ENCODE assay signal across 17 cellular contexts in genomic region chr10:48653944-48654698, GRCh38. TPM values are rescaled to one million over a fixed set of nuclear protein-coding genes. Genes with fewer than 3 reads are reported as not detected.
DNase-seq lines count a peak whose midpoint lies in the region; ATAC-seq and TF ChIP-seq lines count a peak whose summit lies in the region.
"Had no signal": no experiment of that assay in that cellular context is flagged by ENCODE, and none has a peak within 500 bp of the region (broad histone marks: within the 10 kb centered on the region; RNA-seq: fewer than 3 reads in every experiment).

No MANE protein-coding gene starts in this region.

- H3K9ac ChIP-seq in SK-N-SH (no peak overlapping the region), Karpas-422 (ENCODE audit: low read length) (no peak overlapping the region)

- no peak overlapping the region for H2AFZ ChIP-seq in SK-N-SH (ENCODE audit: low read depth)
- H2AFZ ChIP-seq in PC-9: no peak overlapping the region
- H2AFZ ChIP-seq in Karpas-422 (ENCODE audit: low read length): no peak overlapping the region

- CTCF ChIA-PET in SK-N-SH (lab: Yijun Ruan, JAX) (interaction anchor here (1.1 to 14.1 kb wide), 5 partner anchors 57 to 869 kb away, joined by 3 to 662 read pairs (median 94); no protein-coding TSS in a partner anchor), PC-9 (lab: Charles Lee) (no interaction called here)

- peak overlapping the region in 1 of 2 experiments; percentile 35; a peak in 3 of 4 replicates for H3K4me3 ChIP-seq in SK-N-SH (ENCODE audit: low read depth in 2 of 2, low read length in 1 of 2)
- peak overlapping the region; percentile 72 for H3K4me3 ChIP-seq in epithelial cell of proximal tubule (ENCODE audit: low read depth, low read length)
- H3K4me3 ChIP-seq in PC-9: no peak overlapping the region
- no peak overlapping the region for H3K4me3 ChIP-seq in Karpas-422 (ENCODE audit: low read length)

- H3K9me2 ChIP-seq in SK-N-SH (no peaks in the 10 kb centered on the region), PC-9 (ENCODE audit: insufficient read depth) (no peaks in the 10 kb centered on the region), Karpas-422 (replicated peaks; ENCODE audit: insufficient read depth, low read length) (no peaks in the 10 kb centered on the region)

- no TSS peak for BruUV-seq in PC-9 (replicated peaks; lab: Mats Ljungman, UMichigan)

- peaks cover 5 to 20% of the 10 kb centered on the region in 2 experiments; a peak in 2 of 4 replicates for H3K4me1 ChIP-seq in SK-N-SH (ENCODE audit: control insufficient read depth in 1 of 2, insufficient read depth in 2 of 2, low read depth in 1 of 2, low read length in 1 of 2)
- peaks cover 12% of the 10 kb centered on the region; the same call in 1 of the 2 replicates for H3K4me1 ChIP-seq in PC-9 (replicated peaks; ENCODE audit: insufficient read depth)
- peaks cover 29% of the 10 kb centered on the region for H3K4me1 ChIP-seq in Karpas-422 (ENCODE audit: low read length)

- no peaks in the 10 kb centered on the region for H3K36me3 Mint-ChIP-seq in stimulated activated memory B cell treated with anti-CD40 and anti-IgM and Interleukin-4, amounts not matched to agents 10 μg/mL and 1 μg/mL and 100 μg/mL, for 72 hours

- H3K9me3 Mint-ChIP-seq in stimulated activated memory B cell treated with anti-CD40 and anti-IgM and Interleukin-4, amounts not matched to agents 10 μg/mL and 1 μg/mL and 100 μg/mL, for 72 hours: no peaks in the 10 kb centered on the region

- H3K4me2 ChIP-seq in SK-N-SH (peak overlapping the region; percentile 99), PC-9 (no peak overlapping the region), Karpas-422 (ENCODE audit: low read depth, low read length, poor library complexity, severe bottlenecking) (no peak overlapping the region)

- no peak for ATAC-seq in SK-N-SH treated with all-trans-retinoic acid at 6 μM for 48 hours
- ATAC-seq in stimulated activated memory B cell treated with anti-CD40 and anti-IgM and Interleukin-4, amounts not matched to agents 10 μg/mL and 1 μg/mL and 100 μg/mL, for 72 hours: no peak
- ATAC-seq: HCT116, Panc1 had no signal

- TF ChIP-seq EP300 in SK-N-SH (IDR thresholded peaks at IDR 0.05; ENCODE audit: borderline replicate concordance in 1 of 2, low read depth in 1 of 2, low read length in 1 of 2): no peak

- no peak for TF ChIP-seq RAD21 in SK-N-SH (IDR thresholded peaks at IDR 0.05; ENCODE audit: low read length)

- TF ChIP-seq CTCF in SK-N-SH (IDR thresholded peaks at IDR 0.05): no peak
- TF ChIP-seq CTCF in epithelial cell of proximal tubule (conservative IDR thresholded peaks at IDR 0.05; ENCODE audit: low read depth, low read length): no peak
- TF ChIP-seq CTCF in PC-9 (conservative IDR thresholded peaks at IDR 0.05): no peak

- H3K4me3 Mint-ChIP-seq in stimulated activated memory B cell treated with anti-CD40 and anti-IgM and Interleukin-4, amounts not matched to agents 10 μg/mL and 1 μg/mL and 100 μg/mL, for 72 hours: no peak overlapping the region

- H3K27ac Mint-ChIP-seq in stimulated activated memory B cell treated with anti-CD40 and anti-IgM and Interleukin-4, amounts not matched to agents 10 μg/mL and 1 μg/mL and 100 μg/mL, for 72 hours: peak overlapping the region; percentile 78

- H3K27me3 Mint-ChIP-seq in stimulated activated memory B cell treated with anti-CD40 and anti-IgM and Interleukin-4, amounts not matched to agents 10 μg/mL and 1 μg/mL and 100 μg/mL, for 72 hours: peaks cover 14% of the 10 kb centered on the region

- H3K4me1 Mint-ChIP-seq in stimulated activated memory B cell treated with anti-CD40 and anti-IgM and Interleukin-4, amounts not matched to agents 10 μg/mL and 1 μg/mL and 100 μg/mL, for 72 hours: peaks cover 57% of the 10 kb centered on the region

- peak overlapping the region in 1 of 2 experiments; percentile 74; a peak in 1 of 4 replicates for H3K27ac ChIP-seq in SK-N-SH (ENCODE audit: low read depth in 2 of 2, low read length in 1 of 2)
- no peak overlapping the region for H3K27ac ChIP-seq in PC-9
- no peak overlapping the region for H3K27ac ChIP-seq in Karpas-422 (ENCODE audit: low read length)
- H3K27ac ChIP-seq: C4-2B had no signal

- peaks cover 0 to 7% of the 10 kb centered on the region in 2 experiments for H3K36me3 ChIP-seq in SK-N-SH (replicated peaks in 1 of 2; ENCODE audit: control insufficient read depth in 1 of 2, insufficient read depth in 2 of 2, low read length in 1 of 2)
- no peaks in the 10 kb centered on the region for H3K36me3 ChIP-seq in PC-9 (ENCODE audit: low read depth)
- no peaks in the 10 kb centered on the region for H3K36me3 ChIP-seq in Karpas-422 (ENCODE audit: insufficient read depth, low read length)

- H3F3A ChIP-seq in SK-N-SH (replicated peaks; ENCODE audit: insufficient read depth) (no peaks in the 10 kb centered on the region), PC-9 (ENCODE audit: insufficient read depth, low read depth) (no peaks in the 10 kb centered on the region)

- intact Hi-C loops in PC-9 (cut with micrococcal nuclease; ENCODE audit: unreplicated experiment): no loop called here

- DNase-seq in SK-N-SH (no peak), LHCN-M2 (ENCODE audit: low read depth) (peak; percentile 18), epithelial cell of proximal tubule (ENCODE audit: low read depth) (no peak), PC-9 (no peak), Karpas-422 (no peak), activated gamma-delta T cell treated with Interleukin-2 at 50 U/mL for 16 hours (no peak)
- DNase-seq: 8988T, Caco-2, NCI-H1092, NCI-H187, NCI-H446 treated with DMSO at 0.1 percent for 48 hours, NCI-H748 treated with DMSO at 0.1 percent for 48 hours had no signal

- H3K79me2 ChIP-seq in SK-N-SH (ENCODE audit: insufficient read depth) (peaks cover 44% of the 10 kb centered on the region; the same call in 1 of the 2 replicates), PC-9 (ENCODE audit: low read depth) (no peaks in the 10 kb centered on the region), Karpas-422 (ENCODE audit: low read length) (no peaks in the 10 kb centered on the region)

- H3K27me3 ChIP-seq in SK-N-SH (ENCODE audit: insufficient read depth): no peaks in the 10 kb centered on the region
- H3K27me3 ChIP-seq in PC-9 (ENCODE audit: insufficient read depth, low read depth): no peaks in the 10 kb centered on the region
- H3K27me3 ChIP-seq in Karpas-422 (ENCODE audit: low read length): no peaks in the 10 kb centered on the region

- no peaks in the 10 kb centered on the region for H4K20me1 ChIP-seq in SK-N-SH (ENCODE audit: insufficient read depth)
- no peaks in the 10 kb centered on the region for H4K20me1 ChIP-seq in PC-9 (ENCODE audit: insufficient read depth)
- no peaks in the 10 kb centered on the region for H4K20me1 ChIP-seq in Karpas-422 (ENCODE audit: insufficient read depth, low read depth, low read length)

- POLR2A ChIA-PET in SK-N-SH (lab: Yijun Ruan, JAX) (no interaction called here), PC-9 (lab: Charles Lee; ENCODE audit: unreplicated experiment) (no interaction called here)

- no peaks in the 10 kb centered on the region for H3K9me3 ChIP-seq in SK-N-SH
- no peaks in the 10 kb centered on the region for H3K9me3 ChIP-seq in PC-9 (ENCODE audit: insufficient read depth, low read depth)
- no peaks in the 10 kb centered on the region for H3K9me3 ChIP-seq in Karpas-422 (ENCODE audit: low read length)
- H3K9me3 ChIP-seq: Caco-2 had no signal

- WGBS in SK-N-SH (ENCODE audit: low lambda C conversion rate): 94% methylated on average over 4 of the region's 4 CpGs

TF ChIP-seq in SK-N-SH treated with all-trans-retinoic acid at 6 μM for 48 hours, 23 proteins besides CTCF, POLR2A, EP300 and RAD21 (continues in another document):
- TF ChIP-seq TOX (CRISPR knock-in tag; IDR thresholded peaks at IDR 0.05; ENCODE audit: borderline replicate concordance) (no peak), ZC3H10 (CRISPR knock-in tag; IDR thresholded peaks at IDR 0.05) (no peak), GLIS3 (CRISPR knock-in tag; IDR thresholded peaks at IDR 0.05) (no peak), ESRRG (CRISPR knock-in tag; IDR thresholded peaks at IDR 0.05) (no peak), ISL1 (CRISPR knock-in tag; IDR thresholded peaks at IDR 0.05) (no peak), CSRNP3 (CRISPR knock-in tag; IDR thresholded peaks at IDR 0.05) (no peak), SNAI2 (CRISPR knock-in tag; IDR thresholded peaks at IDR 0.05) (no peak)

RNA-seq across cellular contexts. Expression of gene WDFY4, which starts 30.6 kb away (rescaled TPM):
- not detected in 2 replicates for polyA plus RNA-seq in SK-N-SH (2012; rRNA removed)
- not detected in 2 replicates for polyA plus RNA-seq in SK-N-SH (2012; cell fraction: cytosol; rRNA removed)
- not detected in 2 replicates for polyA plus RNA-seq in SK-N-SH (2012; cell fraction: nucleus; rRNA removed)
- not detected in 2 replicates for total RNA-seq in LHCN-M2 (2014; rRNA removed)
- polyA plus RNA-seq in LHCN-M2 (2012): not detected
- not detected in 2 replicates for total RNA-seq in epithelial cell of proximal tubule
- total RNA-seq in PC-9 (2021): not detected in 2 replicates
- 144 and 181 TPM in 2 replicates for total RNA-seq in Karpas-422 (2014; rRNA removed; shearing (Covaris generic); ENCODE audit: low replicate concordance)
- total RNA-seq: Caco-2 had no signal

RNA-seq across cellular contexts. Expression of gene ARHGAP22, which starts 49.2 kb away (rescaled TPM):
- polyA plus RNA-seq in SK-N-SH (2012; rRNA removed): 12.4 and 13.8 TPM in 2 replicates
- 9.9 and 11.6 TPM in 2 replicates for polyA plus RNA-seq in SK-N-SH (2012; cell fraction: cytosol; rRNA removed)
- 35.6 and 42.2 TPM in 2 replicates for polyA plus RNA-seq in SK-N-SH (2012; cell fraction: nucleus; rRNA removed)
- 255 and 312 TPM in 2 replicates for total RNA-seq in LHCN-M2 (2014; rRNA removed)
- polyA plus RNA-seq in LHCN-M2 (2012): 102 TPM
- 11.2 and 24.5 TPM in 2 replicates for total RNA-seq in epithelial cell of proximal tubule
- 3.2 and 4.0 TPM in 2 replicates for total RNA-seq in PC-9 (2021)
- total RNA-seq in Karpas-422 (2014; rRNA removed; shearing (Covaris generic); ENCODE audit: low replicate concordance): 0.07 and 6.1 TPM in 2 replicates

Comparison
In these comparisons a context has a peak if more than half of its experiments do, and no peak if none do; other contexts are left out.
1. RNA of gene WDFY4, which starts 30.6 kb away (total RNA-seq): 144 to 181 TPM in Karpas-422; not detected in PC-9, not detected in LHCN-M2 and not detected in epithelial cell of proximal tubule; every median in the first group is over 100 times any median in the second.
2. RNA of gene ARHGAP22, which starts 49.2 kb away (total RNA-seq): 255 to 312 TPM in LHCN-M2; 11.2 to 24.5 TPM in epithelial cell of proximal tubule, 3.2 to 4.0 TPM in PC-9 and 0.07 to 6.1 TPM in Karpas-422; every median in the first group is over 10 times any median in the second.